ENCODE assay signal across 18 cellular contexts in genomic region chr6:34773906-34774305, GRCh38. TPM values are rescaled to one million over a fixed set of nuclear protein-coding genes. Genes with fewer than 3 reads are reported as not detected.
DNase-seq lines count a peak whose midpoint lies in the region; TF ChIP-seq lines count a peak whose summit lies in the region.
"Had no signal": no experiment of that assay in that cellular context is flagged by ENCODE, and none has a peak within 500 bp of the region (broad histone marks: within the 10 kb centered on the region; RNA-seq: fewer than 3 reads in every experiment).

No MANE protein-coding gene starts in this region.

- TF ChIP-seq EP300 in tibial nerve (IDR thresholded peaks at IDR 0.05), result peak; percentile 25 to 38

- H3K4me1 Mint-ChIP-seq in osteocyte (ENCODE audit: unreplicated experiment), result peaks cover 11% of the 10 kb centered on the region

- WGBS in tibial nerve, 2 donors, result 61 to 68% methylated on average over 4 of the region's 4 CpGs

- H3K4me1 ChIP-seq in left ventricle myocardium inferior (peaks cover 35% of the 10 kb centered on the region), tibial nerve (peaks cover 0 to 7% (median 0%) of the 10 kb centered on the region in 4 donors)
- H3K4me1 ChIP-seq: BE2C had no signal

- no peaks in the 10 kb centered on the region for H3K27me3 ChIP-seq in left ventricle myocardium inferior (ENCODE audit: low read depth)
- no peaks in the 10 kb centered on the region for H3K27me3 ChIP-seq in tibial nerve
- no peaks in the 10 kb centered on the region for H3K27me3 ChIP-seq in MG63
- H3K27me3 ChIP-seq: BE2C, SJSA1 had no signal

- H3K27ac ChIP-seq in left ventricle myocardium inferior (replicated peaks) (peak overlapping the region; percentile 62), tibial nerve (peak overlapping the region in 1 of 4 donors; percentile 29)
- H3K27ac ChIP-seq: SJSA1 had no signal

- TF ChIP-seq POLR2A in tibial nerve (IDR thresholded peaks at IDR 0.05), result no peak

- H3K9me3 ChIP-seq in left ventricle myocardium inferior (replicated peaks) (no peaks in the 10 kb centered on the region), tibial nerve (no peaks in the 10 kb centered on the region), MG63 (no peaks in the 10 kb centered on the region)
- H3K9me3 ChIP-seq: BE2C, SJSA1 had no signal

- H3K27ac Mint-ChIP-seq in osteocyte (ENCODE audit: unreplicated experiment), result peak overlapping the region; percentile 50
- H3K27ac Mint-ChIP-seq: HFFc6 had no signal

- H3K36me3 Mint-ChIP-seq in osteocyte (ENCODE audit: unreplicated experiment), result peaks cover 41% of the 10 kb centered on the region

- no peaks in the 10 kb centered on the region for H3K9me3 Mint-ChIP-seq in osteocyte (ENCODE audit: unreplicated experiment)
- H3K9me3 Mint-ChIP-seq: HFFc6 had no signal

- intact Hi-C loops in left ventricle myocardium inferior (cut with micrococcal nuclease), result no loop called here
- intact Hi-C loops in cardiac septum (cut with DNase I), result no loop called here

- peaks cover 79% of the 10 kb centered on the region for H3K36me3 ChIP-seq in left ventricle myocardium inferior
- H3K36me3 ChIP-seq in tibial nerve, result peaks cover 0 to 91% (median 0%) of the 10 kb centered on the region in 3 donors
- peaks cover 87% of the 10 kb centered on the region for H3K36me3 ChIP-seq in MG63

- H3K4me3 ChIP-seq in left ventricle myocardium inferior (no peak overlapping the region), tibial nerve (no peak overlapping the region), MG63 (no peak overlapping the region)
- H3K4me3 ChIP-seq: SJSA1 had no signal

- H3K4me3 Mint-ChIP-seq in osteocyte (ENCODE audit: unreplicated experiment), result no peak overlapping the region
- H3K4me3 Mint-ChIP-seq: HFFc6 had no signal

- TF ChIP-seq CTCF in left ventricle myocardium inferior (IDR thresholded peaks at IDR 0.05; ENCODE audit: borderline replicate concordance) (no peak), osteocyte (IDR thresholded peaks at IDR 0.05) (no peak), tibial nerve (IDR thresholded peaks at IDR 0.05) (no peak)

- H3K27me3 Mint-ChIP-seq in osteocyte (ENCODE audit: unreplicated experiment), result no peaks in the 10 kb centered on the region

- DNase-seq in left ventricle myocardium inferior (no peak), cardiac septum (ENCODE audit: low spot score) (no peak), globus pallidus (ENCODE audit: low spot score) (peak; percentile 14), osteocyte (ENCODE audit: extremely low spot score, unreplicated experiment) (no peak), tibial nerve (ENCODE audit: low spot score in 2 of 2) (no peak), MG63 (no peak), D341Med (ENCODE audit: low spot score) (no peak)
- no peak for DNase-seq in effector CD8-positive, alpha-beta T cell (lab: John Stamatoyannopoulos, UW)
- DNase-seq: BE2C, EL, HFFc6, KG1, NCI-H1694 treated with DMSO at 0.1 percent for 48 hours, NCI-H2081 treated with DMSO at 0.1 percent for 48 hours, NCI-H2171 treated with DMSO at 0.1 percent for 48 hours, NCI-H524 treated with DMSO at 0.1 percent for 48 hours, NCI-H82 had no signal

RNA-seq across cellular contexts. Expression of gene SNRPC, which starts 16.6 kb away (rescaled TPM):
- total RNA-seq in left ventricle myocardium inferior (159 TPM), cardiac septum (150 TPM), osteocyte (85.2 and 88.6 TPM in 2 replicates), tibial nerve (10 to 100 TPM; 41.2 to 80.4 (median 66.0) TPM)
- total RNA-seq in MG63 (2014; rRNA removed; shearing (Covaris generic); ENCODE audit: low replicate concordance), result 601 and 1,316 TPM in 2 replicates

RNA-seq across cellular contexts. Expression of gene BLTP3A, which starts 18.0 kb away (rescaled TPM):
- total RNA-seq in left ventricle myocardium inferior, result 16.5 TPM
- total RNA-seq in cardiac septum, result 18.1 TPM
- total RNA-seq in osteocyte, result 18.4 and 20.0 TPM in 2 replicates
- total RNA-seq in tibial nerve, result 10 to 100 TPM in 3 of 4 donors, 1 to 10 TPM in 1; 9.8 to 16.8 (median 13.4) TPM
- 19.2 and 25.0 TPM in 2 replicates for total RNA-seq in MG63 (2014; rRNA removed; shearing (Covaris generic); ENCODE audit: low replicate concordance)
